In the genomic region with DNA sequence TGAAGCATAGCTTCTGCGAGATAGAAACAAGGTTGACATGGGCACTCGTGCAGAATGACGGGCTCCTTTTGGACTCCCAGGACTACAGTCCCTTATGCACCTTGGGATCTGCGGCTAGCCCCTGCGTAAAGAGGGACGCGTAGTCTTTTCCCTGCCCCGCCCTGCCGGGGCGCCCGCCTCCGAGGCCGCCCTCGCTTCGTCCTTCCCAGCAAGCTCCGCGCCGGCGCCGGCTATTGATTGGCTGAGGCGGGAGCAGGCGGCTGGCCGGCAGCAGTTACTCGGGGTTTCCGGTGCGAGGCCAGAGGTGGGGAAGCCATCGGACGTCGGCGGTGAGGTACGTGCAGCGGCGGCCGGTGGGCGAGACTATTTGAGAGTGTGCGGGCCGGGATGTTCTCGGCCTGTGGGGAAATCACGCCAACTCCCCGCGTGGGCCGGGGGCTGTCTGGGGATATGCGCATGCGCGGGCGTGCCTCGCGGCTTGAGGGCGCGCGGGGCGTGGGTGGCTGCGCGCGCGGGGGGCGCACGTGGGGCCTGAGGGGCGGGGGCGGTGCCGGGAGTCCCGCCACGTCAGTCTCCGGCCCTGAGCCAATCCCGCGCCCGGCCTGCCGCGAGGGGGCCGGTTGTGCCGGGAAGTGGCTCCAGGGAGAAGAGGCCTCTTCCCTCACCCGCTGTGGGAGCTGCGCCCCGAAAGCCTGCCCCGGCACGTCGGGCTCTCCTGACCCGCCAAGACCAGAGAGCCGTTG, we compare ENCODE assay signal across 8 cellular contexts. TPM values are rescaled to one million over a fixed set of nuclear protein-coding genes. Genes with fewer than 3 reads are reported as not detected.
DNase-seq lines count a peak whose midpoint lies in the region; ATAC-seq and TF ChIP-seq lines count a peak whose summit lies in the region.

A gene (plus strand): TSS at position 233 of the 743 bp plus-strand sequence. CDS start 671 bp downstream, outside the sequence.

- peaks cover 15% of the 10 kb centered on the region for H3K4me1 ChIP-seq in Caco-2
- peaks cover 19% of the 10 kb centered on the region for H3K4me1 ChIP-seq in HUES48 (ENCODE audit: control insufficient read depth, insufficient read depth, low read length)
- peaks cover 15% of the 10 kb centered on the region for H3K4me1 ChIP-seq in NT2/D1 (ENCODE audit: insufficient read depth, insufficient read length)

- H3K9ac ChIP-seq in HUES48 (ENCODE audit: low read depth, low read length) (peak within 1 kb of the TSS; percentile 61), NT2/D1 (ENCODE audit: insufficient read length, low read depth) (peak within 1 kb of the TSS; percentile 90)

- H3K27ac Mint-ChIP-seq in Caco-2 (ENCODE audit: unreplicated experiment) = peak within 1 kb of the TSS; percentile 94

- ATAC-seq in GM21381 (IDR thresholded peaks at IDR 0.05; ENCODE audit: unreplicated experiment) = peak; percentile 90

- H3K36me3 Mint-ChIP-seq in Caco-2 (ENCODE audit: insufficient read depth, unreplicated experiment) = peaks cover 62% of the 10 kb centered on the region

- peak within 1 kb of the TSS; percentile 39 for H3K4me3 ChIP-seq in Caco-2 (ENCODE audit: low read depth, low read length)
- H3K4me3 ChIP-seq in HUES48 (ENCODE audit: low read depth, low read length) = peak within 1 kb of the TSS; percentile 72
- peak within 1 kb of the TSS; percentile 75 for H3K4me3 ChIP-seq in NT2/D1 (ENCODE audit: insufficient read length, low read depth)

- BruUV-seq in Caco-2 (replicated peaks; lab: Mats Ljungman, UMichigan) = no TSS peak

- H3K27ac ChIP-seq in HUES48 (ENCODE audit: low read depth, low read length) = peak within 1 kb of the TSS; percentile 94

- intact Hi-C loops in Caco-2 (cut with micrococcal nuclease; ENCODE audit: unreplicated experiment) = no loop called here

- no peaks in the 10 kb centered on the region for H3K27me3 Mint-ChIP-seq in Caco-2 (ENCODE audit: insufficient read depth, unreplicated experiment)

- H3K4me3 Mint-ChIP-seq in Caco-2 (ENCODE audit: unreplicated experiment) = peak within 1 kb of the TSS; percentile 92

- DNase-seq in Caco-2 (peak; percentile 91), NT2/D1 (ENCODE audit: low read depth, low spot score) (peak; percentile 94), midbrain (lab: John Stamatoyannopoulos, UW) (peak; percentile 93)
- peak; percentile 72 for DNase-seq in activated CD8-positive, alpha-beta memory T cell treated with anti-CD3 and anti-CD28 coated beads, Interleukin-2, amount 50 U/mL, for 24 hours (ENCODE audit: extremely low read depth)
- peak; percentile 75 to 80 for DNase-seq in stimulated activated CD8-positive, alpha-beta memory T cell treated with anti-CD3 and anti-CD28 coated beads, Interleukin-2, amount 100 ng/mL, for 1 hour (ENCODE audit: low read depth in 2 of 2)

- POLR2A ChIA-PET in Caco-2 (lab: Charles Lee) = interaction anchor here (0.6 to 1.2 kb wide), 8 partner anchors 21 to 1002 kb away, joined by 3 to 8 read pairs (median 4); a partner anchor contains a TSS

- H3K36me3 ChIP-seq in Caco-2 (ENCODE audit: control insufficient read depth, insufficient read depth, low read length) = peaks cover 2% of the 10 kb centered on the region; the same call in 1 of the 2 replicates
- H3K36me3 ChIP-seq in HUES48 (ENCODE audit: control insufficient read depth, insufficient read depth, low read length) = peaks cover 40% of the 10 kb centered on the region
- peaks cover 60% of the 10 kb centered on the region for H3K36me3 ChIP-seq in NT2/D1 (ENCODE audit: insufficient read depth, insufficient read length, low read length)

- H3K4me1 Mint-ChIP-seq in Caco-2 (ENCODE audit: low read depth, unreplicated experiment) = peaks cover 25% of the 10 kb centered on the region

- H3K27me3 ChIP-seq in Caco-2 (replicated peaks; ENCODE audit: control insufficient read depth, insufficient read depth, low read length) (no peaks in the 10 kb centered on the region), HUES48 (ENCODE audit: control insufficient read depth, insufficient read depth, low read length) (no peaks in the 10 kb centered on the region), NT2/D1 (ENCODE audit: insufficient read depth, insufficient read length) (no peaks in the 10 kb centered on the region)

- no peak for TF ChIP-seq CTCF in Caco-2 (IDR thresholded peaks at IDR 0.05; ENCODE audit: insufficient read depth in 1 of 2, low read depth in 1 of 2, low read length in 1 of 2, severe bottlenecking in 1 of 2, unreplicated experiment in 1 of 2)

- H3K9me3 ChIP-seq in Caco-2 (no peaks in the 10 kb centered on the region), HUES48 (ENCODE audit: control insufficient read depth, insufficient read depth, low read length) (no peaks in the 10 kb centered on the region), NT2/D1 (ENCODE audit: insufficient read depth, low read length) (no peaks in the 10 kb centered on the region)

- no peaks in the 10 kb centered on the region for H3K9me3 Mint-ChIP-seq in Caco-2 (ENCODE audit: unreplicated experiment)

- in situ Hi-C loops in endometrial microvascular endothelial cells (cut with HindIII; ENCODE audit: inconsistent ontology term, low pct_unique_long_range_greater_than_20kb, low sequenced_read_pairs) = no loop called here

- CTCF ChIA-PET in Caco-2 (lab: Charles Lee) = interaction anchor here (0.6 to 1.0 kb wide), 2 partner anchors 21 to 37 kb away, joined by 3 to 6 read pairs; a partner anchor contains a TSS

RNA-seq across cellular contexts. Expression of the gene that starts here (rescaled TPM):
- total RNA-seq in Caco-2 (2022) (33.2 and 35.0 TPM in 2 replicates), endometrial microvascular endothelial cells (ENCODE audit: inconsistent ontology term) (69.8 TPM)

Comparison
In these comparisons a context has a peak if more than half of its experiments do, and no peak if none do; other contexts are left out.
1. Peak in every context shown above with its lines: DNase-seq, ATAC-seq, H3K4me3 ChIP-seq and H3K27ac ChIP-seq.